8 cellular contexts compared by ENCODE assay signal in genomic region chr2:95024960-95025405, GRCh38. TPM values are rescaled to one million over a fixed set of nuclear protein-coding genes. Genes with fewer than 3 reads are reported as not detected.
A peak's percentile ranks its signal among the peaks of the same experiment; 100 is the strongest.
DNase-seq lines count a peak whose midpoint lies in the region; ATAC-seq and TF ChIP-seq lines count a peak whose summit lies in the region.

No MANE protein-coding gene starts in this region.

- TF ChIP-seq CTCF in natural killer cell (IDR thresholded peaks at IDR 0.05) (no peak), upper lobe of right lung (IDR thresholded peaks at IDR 0.05) (no peak)

- H3K27me3 Mint-ChIP-seq in natural killer cell treated with Interleukin-12 subunit alpha and Interleukin-12 subunit beta and Interleukin-15 and Interleukin-18, amount 100 ng/mL, for 72 hours = peaks cover 36 to 41% of the 10 kb centered on the region in 2 donors
- H3K27me3 Mint-ChIP-seq in natural killer cell (ENCODE audit: low read depth in 2 of 2) = peaks cover 29 to 40% of the 10 kb centered on the region in 2 donors

- H3K4me1 ChIP-seq in mesodermal cell (ENCODE audit: control insufficient read depth, insufficient read depth, low read length, poor library complexity, severe bottlenecking) (peaks cover 10% of the 10 kb centered on the region), upper lobe of right lung (peaks cover 4% of the 10 kb centered on the region)

- intact Hi-C loops in natural killer cell (cut with micrococcal nuclease) = no loop called here
- intact Hi-C loops in upper lobe of right lung (cut with DNase I) = no loop called here

- H3K27ac ChIP-seq in mesodermal cell (ENCODE audit: low read depth, low read length, severe bottlenecking) = no peak overlapping the region
- peak overlapping the region; percentile 68 for H3K27ac ChIP-seq in upper lobe of right lung

- H3K4me3 ChIP-seq in mesodermal cell (ENCODE audit: extremely low read depth, insufficient read depth, low read length, poor library complexity, severe bottlenecking) (peak overlapping the region; percentile 31), upper lobe of right lung (peak overlapping the region; percentile 48)

- no peak for ATAC-seq in natural killer cell treated with Interleukin-12 subunit alpha and Interleukin-12 subunit beta and Interleukin-15 and Interleukin-18, amount 100 ng/mL, for 72 hours
- no peak for ATAC-seq in natural killer cell
- ATAC-seq in upper lobe of right lung = no peak
- no peak for ATAC-seq in HG03432 (IDR thresholded peaks at IDR 0.05; ENCODE audit: unreplicated experiment)
- ATAC-seq in HG03108 (IDR thresholded peaks at IDR 0.05; ENCODE audit: unreplicated experiment) = no peak

- WGBS in mesodermal cell (ENCODE audit: insufficient coverage in 2 of 2), 2 experiments = 3 to 6% methylated on average over 20 to 28 of the region's 30 CpGs

- peak; percentile 44 for DNase-seq in natural killer cell treated with Interleukin-12 subunit alpha and Interleukin-12 subunit beta and Interleukin-15 and Interleukin-18, amount 100 ng/mL, for 72 hours (ENCODE audit: low spot score)
- DNase-seq in natural killer cell = no peak
- peak; percentile 23 for DNase-seq in astrocyte of the hippocampus (ENCODE audit: low read depth, low spot score)
- DNase-seq in upper lobe of right lung = no peak
- no peak for DNase-seq in NCI-H1930 (lab: John Stamatoyannopoulos, UW)

- H3K4me1 Mint-ChIP-seq in natural killer cell treated with Interleukin-12 subunit alpha and Interleukin-12 subunit beta and Interleukin-15 and Interleukin-18, amount 100 ng/mL, for 72 hours (ENCODE audit: low read depth in 2 of 2) = peaks cover 0 to 2% of the 10 kb centered on the region in 2 donors
- peaks cover 0 to 6% of the 10 kb centered on the region in 2 donors for H3K4me1 Mint-ChIP-seq in natural killer cell

- H3K9me3 ChIP-seq in mesodermal cell (ENCODE audit: control insufficient read depth, low read length) (no peaks in the 10 kb centered on the region), upper lobe of right lung (no peaks in the 10 kb centered on the region)

- no peaks in the 10 kb centered on the region for H3K9me3 Mint-ChIP-seq in natural killer cell treated with Interleukin-12 subunit alpha and Interleukin-12 subunit beta and Interleukin-15 and Interleukin-18, amount 100 ng/mL, for 72 hours
- no peaks in the 10 kb centered on the region for H3K9me3 Mint-ChIP-seq in natural killer cell

- H3K4me3 Mint-ChIP-seq in natural killer cell treated with Interleukin-12 subunit alpha and Interleukin-12 subunit beta and Interleukin-15 and Interleukin-18, amount 100 ng/mL, for 72 hours = no peak overlapping the region
- H3K4me3 Mint-ChIP-seq in natural killer cell = no peak overlapping the region

- H3K27ac Mint-ChIP-seq in natural killer cell treated with Interleukin-12 subunit alpha and Interleukin-12 subunit beta and Interleukin-15 and Interleukin-18, amount 100 ng/mL, for 72 hours = no peak overlapping the region
- no peak overlapping the region for H3K27ac Mint-ChIP-seq in natural killer cell

- H3K36me3 ChIP-seq in mesodermal cell (ENCODE audit: control insufficient read depth, insufficient read depth, low read length) (no peaks in the 10 kb centered on the region), upper lobe of right lung (no peaks in the 10 kb centered on the region)

- no peaks in the 10 kb centered on the region for H3K36me3 Mint-ChIP-seq in natural killer cell treated with Interleukin-12 subunit alpha and Interleukin-12 subunit beta and Interleukin-15 and Interleukin-18, amount 100 ng/mL, for 72 hours
- H3K36me3 Mint-ChIP-seq in natural killer cell = no peaks in the 10 kb centered on the region

- H3K27me3 ChIP-seq in upper lobe of right lung = peaks cover 37% of the 10 kb centered on the region

RNA-seq across cellular contexts. Expression of gene MAL, which starts 0.5 kb away (rescaled TPM):
- total RNA-seq in natural killer cell treated with Interleukin-12 subunit alpha and Interleukin-12 subunit beta and Interleukin-15 and Interleukin-18, amount 100 ng/mL, for 72 hours = 1 to 10 TPM; 1.2 to 2.2 TPM
- total RNA-seq in natural killer cell = 1 to 10 TPM in 2 of 3 donors, under 1 TPM in 1; 0.54 to 3.3 (median 1.8) TPM
- 0.48 TPM for polyA plus RNA-seq in mesodermal cell (2013, experiment 1 of 2)
- 0.71 TPM for polyA plus RNA-seq in mesodermal cell (2013, experiment 2 of 2)
- 21.2 TPM for total RNA-seq in upper lobe of right lung

Comparison
In these comparisons a context has a peak if more than half of its experiments do, and no peak if none do; other contexts are left out.
1. DNase-seq: peak in natural killer cell treated with Interleukin-12 subunit alpha and Interleukin-12 subunit beta and Interleukin-15 and Interleukin-18, amount 100 ng/mL, for 72 hours (single experiment) and astrocyte of the hippocampus (single experiment); none in natural killer cell (single experiment), upper lobe of right lung (single experiment) and NCI-H1930 (0 of 2).